Comparison of ENCODE assay signal across 21 cellular contexts in genomic region chr11:6099577-6099976, GRCh38. TPM values are rescaled to one million over a fixed set of nuclear protein-coding genes. Genes with fewer than 3 reads are reported as not detected.
A peak's percentile ranks its signal among the peaks of the same experiment; 100 is the strongest.
DNase-seq lines count a peak whose midpoint lies in the region; ATAC-seq and TF ChIP-seq lines count a peak whose summit lies in the region.
"Had no signal": no experiment of that assay in that cellular context is flagged by ENCODE, and none has a peak within 500 bp of the region (broad histone marks: within the 10 kb centered on the region; RNA-seq: fewer than 3 reads in every experiment).

No MANE protein-coding gene starts in this region.

- no peaks in the 10 kb centered on the region for H3K4me1 ChIP-seq in endodermal cell (ENCODE audit: control insufficient read depth, insufficient read depth, low read length)

- no peaks in the 10 kb centered on the region for H3K36me3 ChIP-seq in H7 (replicated peaks; ENCODE audit: control insufficient read depth, insufficient read depth, low read length)
- no peaks in the 10 kb centered on the region for H3K36me3 ChIP-seq in endodermal cell (ENCODE audit: control insufficient read depth, insufficient read depth, low read length)
- H3K36me3 ChIP-seq: BLaER1 treated with 17β-estradiol and CSF1 and Interleukin-3, amounts not matched to agents 10 nM and 100 nM; MG63 had no signal

- H3K27me3 ChIP-seq in H7 (ENCODE audit: control insufficient read depth, insufficient read depth, low read length) (no peaks in the 10 kb centered on the region), endodermal cell (ENCODE audit: control insufficient read depth, insufficient read depth, low read length, poor library complexity, severe bottlenecking) (no peaks in the 10 kb centered on the region)
- H3K27me3 ChIP-seq: BLaER1 treated with 17β-estradiol and CSF1 and Interleukin-3, amounts not matched to agents 10 nM and 100 nM; MG63 had no signal

- no peak overlapping the region for H3K27ac ChIP-seq in endodermal cell (ENCODE audit: low read depth, low read length)
- H3K27ac ChIP-seq: BLaER1 treated with 17β-estradiol and CSF1 and Interleukin-3, amounts not matched to agents 10 nM and 100 nM had no signal

- no peaks in the 10 kb centered on the region for H3K27me3 Mint-ChIP-seq in endodermal cell (ENCODE audit: insufficient read depth)

- H3K4me3 Mint-ChIP-seq in endodermal cell: no peak overlapping the region
- H3K4me3 Mint-ChIP-seq: CD8-positive, alpha-beta T cell; T-cell had no signal

- 76 to 100% methylated on average over 1 to 2 of the region's 2 CpGs for WGBS in endodermal cell (ENCODE audit: insufficient coverage in 1 of 2, insufficient read length in 1 of 2), 2 experiments

- H3K36me3 Mint-ChIP-seq in endodermal cell (ENCODE audit: low read depth): no peaks in the 10 kb centered on the region
- H3K36me3 Mint-ChIP-seq: CD8-positive, alpha-beta T cell; T-cell had no signal

- DNase-seq in H7 (peak; percentile 31), NAMALWA (ENCODE audit: low spot score) (peak; percentile 21), endodermal cell (peak; percentile 64), NCI-H510A (lab: John Stamatoyannopoulos, UW) (no peak), activated gamma-delta T cell treated with Interleukin-2 at 50 U/mL for 16 hours (no peak)
- DNase-seq in activated CD4-positive, alpha-beta T cell treated with anti-CD3 and anti-CD28 coated beads for 48 hours: no peak
- DNase-seq: Calu3; CD8-positive, alpha-beta T cell; DMS79; HCEC 1CT; IMR-90; Karpas-422; MG63; NCI-H1048; NCI-H1436; NCI-H187 treated with DMSO at 0.1 percent for 48 hours; NCI-H748 treated with DMSO at 0.1 percent for 48 hours; T-cell had no signal

- peak; percentile 55 for TF ChIP-seq CTCF in endodermal cell (conservative IDR thresholded peaks at IDR 0.05)

- no peak overlapping the region for H3K9ac ChIP-seq in endodermal cell (ENCODE audit: extremely low read depth, low read length, poor library complexity, severe bottlenecking)
- H3K9ac ChIP-seq: BLaER1 treated with 17β-estradiol and CSF1 and Interleukin-3, amounts not matched to agents 10 nM and 100 nM had no signal

- H3K9me3 Mint-ChIP-seq in endodermal cell: no peaks in the 10 kb centered on the region
- H3K9me3 Mint-ChIP-seq: CD8-positive, alpha-beta T cell; T-cell had no signal

- ATAC-seq in GM21619 (IDR thresholded peaks at IDR 0.05; ENCODE audit: unreplicated experiment): no peak
- ATAC-seq: CD8-positive, alpha-beta T cell; T-cell had no signal

- H3K9me3 ChIP-seq in endodermal cell (ENCODE audit: control insufficient read depth, low read length): no peaks in the 10 kb centered on the region
- H3K9me3 ChIP-seq: BLaER1 treated with 17β-estradiol and CSF1 and Interleukin-3, amounts not matched to agents 10 nM and 100 nM; MG63 had no signal

- peaks cover 2% of the 10 kb centered on the region for H3K4me1 Mint-ChIP-seq in endodermal cell

- no peak overlapping the region for H3K4me3 ChIP-seq in H7 (ENCODE audit: insufficient read depth, low read depth, low read length)
- no peak overlapping the region for H3K4me3 ChIP-seq in endodermal cell (ENCODE audit: low read length)
- H3K4me3 ChIP-seq: BLaER1 treated with 17β-estradiol and CSF1 and Interleukin-3, amounts not matched to agents 10 nM and 100 nM; MG63 had no signal

- H3K27ac Mint-ChIP-seq in endodermal cell: no peak overlapping the region
- H3K27ac Mint-ChIP-seq: CD8-positive, alpha-beta T cell; T-cell had no signal

RNA-seq across cellular contexts. Expression of gene OR56B4, which starts 7.9 kb away (rescaled TPM):
- not detected in 2 replicates for total RNA-seq in H7 (2014; rRNA removed; shearing (Covaris generic))
- total RNA-seq in endodermal cell: not detected
- not detected for polyA plus RNA-seq in endodermal cell (2013, experiment 1 of 2)
- not detected for polyA plus RNA-seq in endodermal cell (2013, experiment 2 of 2)
- total RNA-seq: Calu3; CD8-positive, alpha-beta T cell; IMR-90; NCI-H460; T-cell had no signal
- polyA plus RNA-seq: IMR-90 had no signal

Comparison
In these comparisons a context has a peak if more than half of its experiments do, and no peak if none do; other contexts are left out.
1. DNase-seq: peak in H7 (single experiment), NAMALWA (single experiment) and endodermal cell (single experiment); none in activated CD4-positive, alpha-beta T cell treated with anti-CD3 and anti-CD28 coated beads for 48 hours (single experiment), NCI-H510A (single experiment) and activated gamma-delta T cell treated with Interleukin-2 at 50 U/mL for 16 hours (single experiment).